ENCODE assay signal across 9 cellular contexts in genomic region chr16:58022601-58023371, GRCh38. TPM values are rescaled to one million over a fixed set of nuclear protein-coding genes. Genes with fewer than 3 reads are reported as not detected.
DNase-seq lines count a peak whose midpoint lies in the region; ATAC-seq and TF ChIP-seq lines count a peak whose summit lies in the region.
"Had no signal": no experiment of that assay in that cellular context is flagged by ENCODE, and none has a peak within 500 bp of the region (broad histone marks: within the 10 kb centered on the region; RNA-seq: fewer than 3 reads in every experiment).

No MANE protein-coding gene starts in this region.

- CTCF ChIA-PET in CD8-positive, alpha-beta T cell (lab: Charles Lee): interaction anchor here (0.9 to 2.7 kb wide), 6 partner anchors 10 to 288 kb away, joined by 3 to 13 read pairs (median 4); partner anchors contain the start of gene CFAP20

- no peaks in the 10 kb centered on the region for H3K27me3 ChIP-seq in upper lobe of right lung
- no peaks in the 10 kb centered on the region for H3K27me3 ChIP-seq in CD8-positive, alpha-beta T cell (ENCODE audit: insufficient read depth, low read length)

- no peak overlapping the region for H3K4me3 ChIP-seq in upper lobe of right lung
- no peak overlapping the region for H3K4me3 ChIP-seq in CD8-positive, alpha-beta T cell (ENCODE audit: low read depth, low read length)

- peaks cover 2% of the 10 kb centered on the region for H3K27me3 Mint-ChIP-seq in CD8-positive, alpha-beta T cell (ENCODE audit: low read depth)

- TF ChIP-seq CTCF in 22Rv1 (IDR thresholded peaks at IDR 0.05) (no peak), upper lobe of right lung (IDR thresholded peaks at IDR 0.05) (no peak)
- TF ChIP-seq CTCF in CD8-positive, alpha-beta T cell (IDR thresholded peaks at IDR 0.05): no peak

- peaks cover 21% of the 10 kb centered on the region for H3K4me1 Mint-ChIP-seq in CD8-positive, alpha-beta T cell (ENCODE audit: low read depth)

- H3K4me1 ChIP-seq in upper lobe of right lung: peaks cover 35% of the 10 kb centered on the region
- H3K4me1 ChIP-seq in CD8-positive, alpha-beta T cell (ENCODE audit: insufficient read depth, low read length): peaks cover 15% of the 10 kb centered on the region

- DNase-seq in LHCN-M2 (ENCODE audit: low read depth) (peak; percentile 46), astrocyte of the hippocampus (ENCODE audit: low read depth, low spot score) (peak; percentile 89), kidney tubule cell (ENCODE audit: low spot score) (peak; percentile 79), upper lobe of right lung (peak; percentile 92), NCI-H187 treated with DMSO at 0.1 percent for 48 hours (lab: John Stamatoyannopoulos, UW) (no peak), foreskin melanocyte (no peak)
- DNase-seq in CD8-positive, alpha-beta T cell: no peak
- DNase-seq: DND-41 had no signal

- peaks cover 10% of the 10 kb centered on the region for H3K36me3 Mint-ChIP-seq in CD8-positive, alpha-beta T cell

- no peak overlapping the region for H3K4me3 Mint-ChIP-seq in CD8-positive, alpha-beta T cell

- no peaks in the 10 kb centered on the region for H3K9me3 ChIP-seq in upper lobe of right lung
- no peaks in the 10 kb centered on the region for H3K9me3 ChIP-seq in CD8-positive, alpha-beta T cell (ENCODE audit: low read length)

- POLR2A ChIA-PET in CD8-positive, alpha-beta T cell (lab: Charles Lee): no interaction called here

- H3K27ac ChIP-seq in 22Rv1: peak overlapping the region; percentile 40
- no peak overlapping the region for H3K27ac ChIP-seq in upper lobe of right lung
- no peak overlapping the region for H3K27ac ChIP-seq in CD8-positive, alpha-beta T cell (ENCODE audit: low read depth, low read length)

- intact Hi-C loops in upper lobe of right lung (cut with DNase I): loop anchor here (5.0 kb wide), 1 partner anchor 100 kb away; no protein-coding TSS in a partner anchor
- intact Hi-C loops in CD8-positive, alpha-beta T cell (cut with DNase I, micrococcal nuclease): loop anchor here (5.0 to 10.0 kb wide), 3 partner anchors 175 to 732 kb away; partner anchors contain the start of genes CSNK2A2 (in 1 of the 2) and GINS3 (in 1 of the 2)

- no peaks in the 10 kb centered on the region for H3K9me3 Mint-ChIP-seq in CD8-positive, alpha-beta T cell

- peak; percentile 14 for ATAC-seq in upper lobe of right lung
- no peak for ATAC-seq in CD8-positive, alpha-beta T cell

- H3K27ac Mint-ChIP-seq in CD8-positive, alpha-beta T cell: no peak overlapping the region

- H3K36me3 ChIP-seq in upper lobe of right lung: peaks cover 18% of the 10 kb centered on the region
- H3K36me3 ChIP-seq in CD8-positive, alpha-beta T cell (ENCODE audit: insufficient read depth, low read length): peaks cover 5% of the 10 kb centered on the region

RNA-seq across cellular contexts. Expression of gene MMP15, which starts 2.8 kb away (rescaled TPM):
- total RNA-seq in LHCN-M2 (2014; rRNA removed): 1.9 and 5.0 TPM in 2 replicates
- 3.4 TPM for polyA plus RNA-seq in LHCN-M2 (2012)
- total RNA-seq in upper lobe of right lung: 25.2 TPM
- total RNA-seq in CD8-positive, alpha-beta T cell: under 1 TPM; 0.19 to 0.92 TPM

RNA-seq across cellular contexts. Expression of gene USB1, which starts 21.6 kb away (rescaled TPM):
- total RNA-seq in LHCN-M2 (2014; rRNA removed) (24.5 and 37.2 TPM in 2 replicates), upper lobe of right lung (37.4 TPM)
- polyA plus RNA-seq in LHCN-M2 (2012): 54.5 TPM
- total RNA-seq in CD8-positive, alpha-beta T cell: 10 to 100 TPM; 24.7 to 27.9 TPM

RNA-seq across cellular contexts. Expression of gene ZNF319, which starts 22.3 kb away (rescaled TPM):
- 3.5 and 3.8 TPM in 2 replicates for total RNA-seq in LHCN-M2 (2014; rRNA removed)
- 5.9 TPM for polyA plus RNA-seq in LHCN-M2 (2012)
- 10.6 TPM for total RNA-seq in upper lobe of right lung
- 1 to 10 TPM; 8.0 to 9.4 TPM for total RNA-seq in CD8-positive, alpha-beta T cell

RNA-seq across cellular contexts. Expression of gene CNGB1, which starts 51.9 kb away (rescaled TPM):
- total RNA-seq in LHCN-M2 (2014; rRNA removed) (not detected in 2 replicates), upper lobe of right lung (not detected)
- not detected for polyA plus RNA-seq in LHCN-M2 (2012)
- not detected for total RNA-seq in CD8-positive, alpha-beta T cell

Comparison
In these comparisons a context has a peak if more than half of its experiments do, and no peak if none do; other contexts are left out.
1. DNase-seq: peak in LHCN-M2 (single experiment), astrocyte of the hippocampus (single experiment), kidney tubule cell (single experiment) and upper lobe of right lung (single experiment); none in CD8-positive, alpha-beta T cell (0 of 7), NCI-H187 treated with DMSO at 0.1 percent for 48 hours (single experiment) and foreskin melanocyte (single experiment).